ENCODE assay signal across 8 cellular contexts in the genomic region with DNA sequence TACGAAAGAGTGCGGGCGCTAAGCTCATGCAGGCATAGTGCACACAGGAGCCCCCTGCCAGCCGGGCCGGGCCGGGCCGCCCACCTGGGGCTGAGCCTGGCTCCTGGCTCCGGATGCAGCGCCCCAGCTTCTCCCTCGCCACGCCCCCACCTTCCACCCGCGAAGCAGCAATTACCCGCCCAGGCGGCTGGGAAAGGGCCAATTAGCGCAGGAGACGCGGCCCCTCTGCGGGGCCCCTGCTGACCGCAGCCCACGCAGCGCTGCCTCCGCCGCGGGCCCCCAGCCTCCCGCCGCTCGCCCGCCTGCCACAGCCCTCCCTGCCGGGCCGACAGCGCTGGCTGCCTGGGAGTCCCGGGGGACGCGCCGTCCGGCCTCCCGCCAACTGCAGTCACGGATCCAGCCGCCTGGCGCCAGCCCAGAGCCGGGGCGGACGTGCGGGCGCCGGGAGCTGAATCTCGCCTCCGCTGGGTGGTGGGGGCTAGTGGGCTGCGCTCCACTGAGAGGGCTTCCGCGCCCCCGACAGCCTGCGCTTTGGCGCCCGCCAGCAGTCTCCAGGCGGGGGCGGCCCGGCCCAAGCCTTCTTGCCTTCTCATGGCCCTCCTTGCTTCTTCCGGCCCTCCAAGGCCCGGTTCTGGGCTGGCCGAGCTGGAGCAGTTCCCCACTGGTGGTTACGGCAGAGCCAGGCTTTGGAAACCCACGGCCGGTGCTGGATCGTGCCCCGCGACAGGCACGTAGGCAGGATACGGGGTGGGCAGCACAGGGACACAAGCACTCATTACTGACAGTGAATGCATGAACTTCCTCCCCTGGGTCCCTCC. TPM values are rescaled to one million over a fixed set of nuclear protein-coding genes. Genes with fewer than 3 reads are reported as not detected.
DNase-seq lines count a peak whose midpoint lies in the region; ATAC-seq and TF ChIP-seq lines count a peak whose summit lies in the region.

No MANE protein-coding gene starts in this region.

- ATAC-seq in HG03342 (IDR thresholded peaks at IDR 0.05; ENCODE audit: unreplicated experiment): peak; percentile 37
- no peak for ATAC-seq in GM18868 (IDR thresholded peaks at IDR 0.05; ENCODE audit: unreplicated experiment)

- no peaks in the 10 kb centered on the region for H3K79me2 ChIP-seq in hepatocyte

- H3K9me3 ChIP-seq in hepatocyte (ENCODE audit: low read depth): no peaks in the 10 kb centered on the region
- H3K9me3 ChIP-seq in vagina: no peaks in the 10 kb centered on the region

- DNase-seq in ELR (ENCODE audit: low read depth) (peak; percentile 73), T-helper 1 cell (peak; percentile 60 to 85 (median 70)), hepatocyte (ENCODE audit: low spot score) (peak; percentile 90), retina (peak; percentile 86), vagina (ENCODE audit: extremely low spot score in 2 of 2) (no peak)

- H4K20me1 ChIP-seq in hepatocyte (ENCODE audit: insufficient read depth, poor library complexity, severe bottlenecking): no peaks in the 10 kb centered on the region

- H3K4me3 ChIP-seq in hepatocyte (peak overlapping the region; percentile 21), vagina (peak overlapping the region; percentile 54 to 64)

- peak overlapping the region; percentile 93 for H3K4me2 ChIP-seq in hepatocyte

- intact Hi-C loops in vagina (cut with DNase I): no loop called here

- H3K4me1 ChIP-seq in hepatocyte (ENCODE audit: insufficient read depth): peaks cover 10% of the 10 kb centered on the region
- H3K4me1 ChIP-seq in vagina: peaks cover 23% of the 10 kb centered on the region

- peak overlapping the region; percentile 49 for H2AFZ ChIP-seq in hepatocyte

- H3K27ac ChIP-seq in angular gyrus (ENCODE audit: low read depth, low read length) (peak overlapping the region; percentile 95), hepatocyte (peak overlapping the region; percentile 87), vagina (peak overlapping the region; percentile 66)

- H3K36me3 ChIP-seq in hepatocyte (replicated peaks; ENCODE audit: insufficient read depth, low read depth) (no peaks in the 10 kb centered on the region), vagina (no peaks in the 10 kb centered on the region)

- TF ChIP-seq POLR2A in vagina (IDR thresholded peaks at IDR 0.05): no peak

- WGBS in hepatocyte (ENCODE audit: low lambda C conversion rate, missing lambda C conversion rate): 4% methylated on average over 60 of the region's 70 CpGs

- H3K27me3 ChIP-seq in hepatocyte (no peaks in the 10 kb centered on the region), vagina (no peaks in the 10 kb centered on the region)

- TF ChIP-seq CTCF in hepatocyte (IDR thresholded peaks at IDR 0.05; ENCODE audit: poor library complexity) (peak; percentile 23), vagina (IDR thresholded peaks at IDR 0.05) (peak in 1 of 3 experiments; percentile 16)

- no peaks in the 10 kb centered on the region for H3K9me2 ChIP-seq in hepatocyte (replicated peaks; ENCODE audit: insufficient read depth)

RNA-seq across cellular contexts. Expression of a gene that starts 14.9 kb away (rescaled TPM):
- total RNA-seq in hepatocyte (48.0 and 59.0 TPM in 2 replicates), vagina (33.9 TPM)
- polyA plus RNA-seq in hepatocyte: 39.3 and 47.4 TPM in 2 replicates

RNA-seq across cellular contexts. Expression of a gene that starts 25.6 kb away (rescaled TPM):
- 7.2 and 12.3 TPM in 2 replicates for total RNA-seq in hepatocyte
- polyA plus RNA-seq in hepatocyte: 11.8 and 17.9 TPM in 2 replicates
- total RNA-seq in vagina: 12.5 TPM

RNA-seq across cellular contexts. Expression of a gene that starts 53.0 kb away (rescaled TPM):
- total RNA-seq in hepatocyte (1.2 and 1.7 TPM in 2 replicates), vagina (0.98 TPM)
- 3.4 and 3.8 TPM in 2 replicates for polyA plus RNA-seq in hepatocyte

Comparison
In these comparisons a context has a peak if more than half of its experiments do, and no peak if none do; other contexts are left out.
1. DNase-seq: peak in ELR (single experiment), T-helper 1 cell (5 of 5), hepatocyte (single experiment) and retina (single experiment); none in vagina (0 of 2).
2. Peak in every context shown above with its lines, with median percentiles within 50 percentile points of each other: H3K27ac ChIP-seq.